ENCODE assay signal across 18 cellular contexts in the genomic region with DNA sequence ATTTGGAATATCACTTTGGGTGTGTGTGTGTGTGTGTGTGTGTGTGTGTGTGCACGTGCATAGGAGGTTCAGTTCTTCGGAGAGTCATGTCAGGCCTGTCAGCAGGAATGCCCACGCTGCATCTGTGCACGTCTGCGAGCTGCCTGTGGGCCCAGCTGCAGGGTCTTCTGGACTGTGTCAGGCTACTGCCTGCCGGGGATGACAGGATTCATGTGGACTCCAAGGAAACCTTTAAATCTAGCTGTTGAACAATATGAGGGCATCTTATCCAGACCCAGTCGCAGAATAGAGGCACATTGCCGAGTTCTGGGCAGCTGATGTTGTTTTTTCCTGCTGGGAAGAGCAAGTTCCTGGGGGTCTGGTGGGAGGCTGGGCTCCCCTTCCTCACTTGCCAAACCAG. TPM values are rescaled to one million over a fixed set of nuclear protein-coding genes. Genes with fewer than 3 reads are reported as not detected.
DNase-seq lines count a peak whose midpoint lies in the region; ATAC-seq and TF ChIP-seq lines count a peak whose summit lies in the region.
"Had no signal": no experiment of that assay in that cellular context is flagged by ENCODE, and none has a peak within 500 bp of the region (broad histone marks: within the 10 kb centered on the region; RNA-seq: fewer than 3 reads in every experiment).

No MANE protein-coding gene starts in this region.

- no peak overlapping the region for H3K4me3 ChIP-seq in sigmoid colon
- H3K4me3 ChIP-seq: BLaER1, GM23338, SJSA1, spleen had no signal

- no peaks in the 10 kb centered on the region for H3K9me3 ChIP-seq in sigmoid colon
- H3K9me3 ChIP-seq: neutrophil, SJSA1 had no signal

- peaks cover 0 to 25% (median 22%) of the 10 kb centered on the region in 4 donors for H3K4me1 ChIP-seq in sigmoid colon
- H3K4me1 ChIP-seq: SJSA1 had no signal

- no peak for TF ChIP-seq CTCF in glutamatergic neuron (IDR thresholded peaks at IDR 0.05; ENCODE audit: partially characterized antibody, unreplicated experiment)
- no peak for TF ChIP-seq CTCF in sigmoid colon (IDR thresholded peaks at IDR 0.05)

- no peaks in the 10 kb centered on the region for H3K36me3 Mint-ChIP-seq in glutamatergic neuron (ENCODE audit: unreplicated experiment)
- H3K36me3 Mint-ChIP-seq: activated naive CD4-positive, alpha-beta T cell treated with anti-CD3 and anti-CD28 coated beads, Interleukin-2, amount 50 U/mL, for 24 hours; memory B cell had no signal

- no peak for ATAC-seq in left lobe of liver
- ATAC-seq: GM23338 had no signal

- peaks cover 7% of the 10 kb centered on the region for H3K4me1 Mint-ChIP-seq in glutamatergic neuron (ENCODE audit: low read depth, unreplicated experiment)
- H3K4me1 Mint-ChIP-seq: activated naive CD4-positive, alpha-beta T cell treated with anti-CD3 and anti-CD28 coated beads, Interleukin-2, amount 50 U/mL, for 24 hours; memory B cell had no signal

- H3K36me3 ChIP-seq in sigmoid colon = peaks cover 0 to 13% (median 2%) of the 10 kb centered on the region in 4 donors
- H3K36me3 ChIP-seq: BLaER1, neutrophil, SJSA1, spleen had no signal

- no peaks in the 10 kb centered on the region for H3K27me3 ChIP-seq in sigmoid colon
- H3K27me3 ChIP-seq: BLaER1, neutrophil, SJSA1 had no signal

- H3K27ac Mint-ChIP-seq in glutamatergic neuron (ENCODE audit: unreplicated experiment) = peak overlapping the region; percentile 48
- H3K27ac Mint-ChIP-seq: activated naive CD4-positive, alpha-beta T cell treated with anti-CD3 and anti-CD28 coated beads, Interleukin-2, amount 50 U/mL, for 24 hours; GM23338; memory B cell had no signal

- intact Hi-C loops in sigmoid colon (cut with DNase I) = no loop called here

- DNase-seq in SK-N-DZ (ENCODE audit: low spot score) = peak; percentile 88
- DNase-seq in glutamatergic neuron = no peak
- peak; percentile 37 for DNase-seq in left lobe of liver (ENCODE audit: low spot score)
- peak; percentile 72 for DNase-seq in sigmoid colon
- no peak for DNase-seq in NCI-H2171 (lab: John Stamatoyannopoulos, UW)
- DNase-seq in occipital lobe (lab: John Stamatoyannopoulos, UW) = no peak
- no peak for DNase-seq in NOMO-1 treated with DMSO at 0.1 percent for 48 hours (lab: John Stamatoyannopoulos, UW; ENCODE audit: unreplicated experiment)
- DNase-seq: MV-4-11, NCI-H2107, NCI-H69, OCI-M1 had no signal

- H3K27ac ChIP-seq in sigmoid colon = peak overlapping the region in 3 of 4 donors; percentile 46 to 79 (median 66)
- H3K27ac ChIP-seq: BLaER1, neutrophil, SJSA1, spleen had no signal

- H3K27me3 Mint-ChIP-seq in glutamatergic neuron (ENCODE audit: unreplicated experiment) = peaks cover 14% of the 10 kb centered on the region
- H3K27me3 Mint-ChIP-seq: activated naive CD4-positive, alpha-beta T cell treated with anti-CD3 and anti-CD28 coated beads, Interleukin-2, amount 50 U/mL, for 24 hours had no signal

- WGBS in sigmoid colon, 2 donors = 76 to 84% methylated on average over 8 of the region's 8 CpGs

- no peak overlapping the region for H3K4me3 Mint-ChIP-seq in glutamatergic neuron (ENCODE audit: unreplicated experiment)
- H3K4me3 Mint-ChIP-seq: activated naive CD4-positive, alpha-beta T cell treated with anti-CD3 and anti-CD28 coated beads, Interleukin-2, amount 50 U/mL, for 24 hours; GM23338; memory B cell had no signal

- TF ChIP-seq POLR2A in sigmoid colon (IDR thresholded peaks at IDR 0.05) = no peak

- H3K9me3 Mint-ChIP-seq in glutamatergic neuron (ENCODE audit: unreplicated experiment) = peaks cover 3% of the 10 kb centered on the region
- H3K9me3 Mint-ChIP-seq: activated naive CD4-positive, alpha-beta T cell treated with anti-CD3 and anti-CD28 coated beads, Interleukin-2, amount 50 U/mL, for 24 hours; GM23338 had no signal

- peak in 1 of 4 donors; percentile 4 for TF ChIP-seq EP300 in sigmoid colon (IDR thresholded peaks at IDR 0.05)

RNA-seq across cellular contexts. Expression of gene AQP1, which starts 19.0 kb away (rescaled TPM):
- 6.9 and 9.7 TPM in 2 replicates for polyA plus RNA-seq in SK-N-DZ (2014; cell fraction: cytosol; rRNA removed)
- 3.7 and 8.4 TPM in 2 replicates for polyA plus RNA-seq in SK-N-DZ (2014; cell fraction: nucleus; rRNA removed)
- total RNA-seq in glutamatergic neuron (ENCODE audit: unreplicated experiment) (not detected), left lobe of liver (16.6 TPM), sigmoid colon (100 to 1,000 TPM in 3 of 4 donors, 10 to 100 TPM in 1; 66.0 to 191 (median 146) TPM), occipital lobe (0.31 TPM)
- 10 to 100 TPM in 1 of 3 donors, 1 to 10 TPM in 2; 3.7 to 41.8 (median 7.8) TPM for polyA plus RNA-seq in sigmoid colon
- polyA plus RNA-seq: GM23338 had no signal

RNA-seq across cellular contexts. Expression of gene GHRHR, which starts 33.1 kb away (rescaled TPM):
- polyA plus RNA-seq in SK-N-DZ (2014; cell fraction: cytosol; rRNA removed) = not detected in 2 replicates
- not detected in 2 replicates for polyA plus RNA-seq in SK-N-DZ (2014; cell fraction: nucleus; rRNA removed)
- total RNA-seq in glutamatergic neuron (ENCODE audit: unreplicated experiment) (not detected), left lobe of liver (0.83 TPM), sigmoid colon (not detected), occipital lobe (not detected)
- not detected for polyA plus RNA-seq in sigmoid colon
- total RNA-seq: GM23338, SJSA1, spleen had no signal
- polyA plus RNA-seq: spleen had no signal

Comparison
In these comparisons a context has a peak if more than half of its experiments do, and no peak if none do; other contexts are left out.
1. DNase-seq: peak in SK-N-DZ (single experiment), left lobe of liver (single experiment) and sigmoid colon (single experiment); none in glutamatergic neuron (single experiment), NCI-H2171 (single experiment), occipital lobe (single experiment) and NOMO-1 treated with DMSO at 0.1 percent for 48 hours (single experiment).
2. RNA of gene AQP1, which starts 19.0 kb away (total RNA-seq): 66.0 to 191 TPM in sigmoid colon and 16.6 TPM in left lobe of liver (single experiment); 0.31 TPM in occipital lobe (single experiment) and not detected in glutamatergic neuron (single experiment); every median in the first group is over 10 times any median in the second.